1 cellular context compared by ENCODE assay signal in the genomic region with DNA sequence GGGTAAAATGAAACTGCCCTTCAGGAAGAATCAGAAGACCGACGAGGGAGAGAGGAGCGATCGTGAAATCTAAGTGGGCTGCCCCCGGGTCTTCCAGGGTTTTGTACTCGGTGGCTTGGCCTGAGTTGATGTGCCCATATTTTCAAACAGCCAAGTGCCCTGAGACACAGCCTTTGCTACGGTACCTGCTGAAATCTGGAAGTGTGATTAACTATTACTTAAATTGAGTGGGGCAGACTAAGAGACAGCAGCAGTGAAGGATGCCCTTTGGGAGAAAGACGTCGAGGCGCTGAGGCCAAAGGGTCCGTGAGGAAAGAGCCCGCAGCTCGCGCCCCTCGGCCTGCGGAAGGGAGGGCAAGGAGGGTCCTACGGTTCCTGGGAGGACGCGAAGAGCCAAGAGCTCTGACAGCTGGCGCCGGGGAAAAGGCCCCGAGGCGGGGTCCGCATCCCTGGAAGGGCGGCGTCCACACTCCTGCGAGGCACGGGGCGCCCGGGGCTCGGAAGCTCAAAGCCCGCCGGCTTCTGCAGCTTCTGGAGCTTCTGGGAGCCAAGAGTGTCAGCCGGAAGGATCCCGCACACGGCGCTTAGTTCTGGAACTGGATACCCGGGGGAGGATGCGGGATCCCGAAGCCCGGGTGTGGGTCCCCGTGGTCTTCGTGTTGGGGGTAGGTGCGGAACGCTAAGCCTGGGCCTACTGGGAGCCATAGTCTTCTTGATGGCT.
TF ChIP-seq lines count a peak whose summit lies in the region.

No MANE protein-coding gene starts in this region.

TF ChIP-seq in H1, 55 proteins besides CTCF, POLR2A, EP300 and RAD21:
- no peak for TF ChIP-seq SUZ12 (IDR thresholded peaks at IDR 0.05; ENCODE audit: low read length)
- TF ChIP-seq EGR1 (IDR thresholded peaks at IDR 0.05; ENCODE audit: borderline replicate concordance, low read depth, low read length) = peak; percentile 40; the same call in 1 of the 2 replicates
- TF ChIP-seq RNF2 (IDR thresholded peaks at IDR 0.05; ENCODE audit: borderline replicate concordance, low read depth, low read length, missing control alignments, poor library complexity, severe bottlenecking) = peak; percentile 21
- 0 out of 2 replicates have a peak, but pooled peaks have one; percentile 14 for TF ChIP-seq TBP (IDR thresholded peaks at IDR 0.05; ENCODE audit: low read depth, low read length)
- TF ChIP-seq NANOG (IDR thresholded peaks at IDR 0.05; ENCODE audit: insufficient read depth, low read depth, low read length, poor library complexity, severe bottlenecking) = no peak
- TF ChIP-seq GABPA (IDR thresholded peaks at IDR 0.05; ENCODE audit: borderline replicate concordance, insufficient read depth, low read length) = peak; percentile 61; the same call in 1 of the 2 replicates
- no peak for TF ChIP-seq CTBP2 (IDR thresholded peaks at IDR 0.05; ENCODE audit: borderline replicate concordance, insufficient read depth, insufficient read length, low read length)
